In the genomic region with DNA sequence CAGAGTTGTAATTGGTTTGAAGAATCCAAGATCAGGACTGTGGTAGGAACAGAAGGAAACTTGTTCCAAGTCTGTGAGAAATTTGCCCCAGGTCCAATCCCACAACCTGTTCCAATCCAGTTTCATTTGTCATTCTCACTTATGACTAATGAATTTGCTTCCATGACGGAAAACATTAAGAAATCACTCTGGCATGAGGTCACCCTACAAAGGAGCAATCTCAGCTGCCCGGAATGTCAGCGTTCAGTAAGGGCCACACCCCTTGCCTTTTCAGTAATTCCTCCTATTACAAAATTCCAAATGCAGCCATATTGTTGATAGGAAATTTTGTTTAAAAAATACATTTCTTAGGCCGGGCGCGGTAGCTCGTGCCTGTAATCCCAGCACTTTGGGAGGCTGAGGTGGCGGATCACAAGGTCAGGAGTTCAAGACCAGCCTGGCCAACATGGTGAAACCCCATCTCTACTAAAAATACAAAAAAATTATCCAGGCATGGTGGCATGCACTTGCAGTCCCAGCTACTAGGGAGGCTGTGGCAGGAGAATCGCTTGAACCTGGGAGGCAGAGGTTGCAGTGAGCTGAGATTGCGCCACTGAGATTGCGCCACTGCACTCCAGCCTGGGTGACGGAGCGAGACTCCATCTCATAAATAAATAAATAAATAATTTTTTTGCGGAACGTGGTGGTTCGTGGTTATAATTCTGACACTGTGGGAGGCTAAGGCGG, we compare ENCODE assay signal across 8 cellular contexts. TPM values are rescaled to one million over a fixed set of nuclear protein-coding genes. Genes with fewer than 3 reads are reported as not detected.
DNase-seq lines count a peak whose midpoint lies in the region; ATAC-seq and TF ChIP-seq lines count a peak whose summit lies in the region.
"Not testable (repeated sequence)": the region's sequence is repeated elsewhere in the genome, so short reads cannot be mapped to it uniquely, and the experiment has no call there.

No MANE protein-coding gene starts in this region.

- TF ChIP-seq POLR2A in lower leg skin (IDR thresholded peaks at IDR 0.05), result not testable (repeated sequence)

- not testable (repeated sequence) for H3K9me3 ChIP-seq in aorta (ENCODE audit: control insufficient read depth, low read length)

- TF ChIP-seq RAD21 in Ishikawa (IDR thresholded peaks at IDR 0.05; ENCODE audit: low read depth), result not testable (repeated sequence)

- H3K27me3 ChIP-seq in foreskin keratinocyte; aorta (ENCODE audit: control insufficient read depth in 1 of 2, insufficient read depth in 2 of 2, low read length in 1 of 2): not testable (repeated sequence)

- peak; percentile 86 for ATAC-seq in foreskin keratinocyte
- ATAC-seq in aorta (ENCODE audit: low FRiP score), result peak; percentile 76

- not testable (repeated sequence) for TF ChIP-seq CTCF in cardiac fibroblast (IDR thresholded peaks at IDR 0.05; ENCODE audit: low read depth, low read length); foreskin keratinocyte (conservative IDR thresholded peaks at IDR 0.05); lower leg skin (IDR thresholded peaks at IDR 0.05)

- H3K4me3 ChIP-seq in cardiac fibroblast (replicated peaks in 1 of 2; ENCODE audit: low read depth in 2 of 2, low read length in 2 of 2); lower leg skin (ENCODE audit: low read depth, poor library complexity, severe bottlenecking); aorta (ENCODE audit: low read length in 2 of 2): not testable (repeated sequence)

- WGBS in lower leg skin, 2 donors, result 69 to 71% methylated on average over 17 of the region's 17 CpGs
- WGBS in aorta, 2 donors, result 63 to 69% methylated on average over 17 of the region's 17 CpGs

- DNase-seq in EH (ENCODE audit: low read depth) (peak; percentile 97), SK-MEL-5 (ENCODE audit: low read depth, low spot score) (peak; percentile 98), cardiac fibroblast (ENCODE audit: low read depth in 2 of 2) (peak; percentile 96 to 99), foreskin keratinocyte (peak; percentile 97 to 99), lower leg skin (ENCODE audit: low spot score in 2 of 2) (peak; percentile 83 to 86), renal cortical epithelial cell (ENCODE audit: low read depth) (peak; percentile 99), aorta (peak; percentile 58 to 73)

- peak; percentile 64; the same call in 1 of the 2 replicates for TF ChIP-seq EP300 in Ishikawa (IDR thresholded peaks at IDR 0.05; ENCODE audit: borderline replicate concordance)

- not testable (repeated sequence) for H3K4me1 ChIP-seq in foreskin keratinocyte; aorta (ENCODE audit: control insufficient read depth in 1 of 2, insufficient read depth in 2 of 2, low read length in 2 of 2)

- H3K36me3 ChIP-seq in aorta (ENCODE audit: control insufficient read depth in 1 of 2, insufficient read depth in 2 of 2, low read length in 1 of 2), result not testable (repeated sequence)

- in situ Hi-C loops in SK-MEL-5 (cut with HindIII; ENCODE audit: low pct_unique_long_range_greater_than_20kb, low sequenced_read_pairs), result not testable (repeated sequence)

- intact Hi-C loops in lower leg skin (cut with DNase I; ENCODE audit: low total_unique reads); aorta (cut with DNase I): not testable (repeated sequence)

- H3K27ac ChIP-seq in foreskin keratinocyte, result peak overlapping the region; percentile 97
- not testable (repeated sequence) for H3K27ac ChIP-seq in aorta (ENCODE audit: low read depth in 1 of 2, low read length in 2 of 2)

TF ChIP-seq in Ishikawa, 13 proteins besides CTCF, POLR2A, EP300 and RAD21:
- TF ChIP-seq CREB1 (IDR thresholded peaks at IDR 0.05; ENCODE audit: low read depth) (peak; percentile 86), TEAD4 (IDR thresholded peaks at IDR 0.05) (peak; percentile 91), NFIC (IDR thresholded peaks at IDR 0.05) (peak; percentile 39; the same call in 1 of the 2 replicates), TCF12 (IDR thresholded peaks at IDR 0.05; ENCODE audit: low read depth) (peak; percentile 68), CEBPB (IDR thresholded peaks at IDR 0.05) (peak; percentile 66)
- TF ChIP-seq, protein P1, sequence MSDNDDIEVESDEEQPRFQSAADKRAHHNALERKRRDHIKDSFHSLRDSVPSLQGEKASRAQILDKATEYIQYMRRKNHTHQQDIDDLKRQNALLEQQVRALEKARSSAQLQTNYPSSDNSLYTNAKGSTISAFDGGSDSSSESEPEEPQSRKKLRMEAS (IDR thresholded peaks at IDR 0.05), result 0 out of 2 replicates have a peak, but pooled peaks have one; percentile 11
TF ChIP-seq in Ishikawa: peak in this region for 6; not testable (repeated sequence) for 7.

RNA-seq across cellular contexts. Expression of a gene that starts 36.3 kb away (rescaled TPM):
- 23.8 and 25.4 TPM in 2 replicates for total RNA-seq in SK-MEL-5 (2014; rRNA removed; shearing (Covaris generic))
- polyA plus RNA-seq in SK-MEL-5 (2015; cell fraction: cytosol; rRNA removed), result 19.6 and 22.4 TPM in 2 replicates
- polyA plus RNA-seq in SK-MEL-5 (2015; cell fraction: nucleus; rRNA removed), result 96.5 and 123 TPM in 2 replicates
- total RNA-seq in foreskin keratinocyte, result 19.3 and 20.7 TPM in 2 replicates
- 11.3 and 12.1 TPM in 2 replicates for polyA plus RNA-seq in foreskin keratinocyte
- total RNA-seq in lower leg skin, result 10 to 100 TPM; 22.7 to 27.1 (median 25.3) TPM
- total RNA-seq in renal cortical epithelial cell, result 16.5 and 27.2 TPM in 2 replicates
- 10 to 100 TPM; 25.0 to 30.1 TPM for total RNA-seq in aorta
- 10 to 100 TPM in 1 of 2 donors, 1 to 10 TPM in 1; 9.6 to 20.3 TPM for polyA plus RNA-seq in aorta

RNA-seq across cellular contexts. Expression of a gene that starts 42.0 kb away (rescaled TPM):
- 70.3 and 84.2 TPM in 2 replicates for total RNA-seq in SK-MEL-5 (2014; rRNA removed; shearing (Covaris generic))
- polyA plus RNA-seq in SK-MEL-5 (2015; cell fraction: cytosol; rRNA removed), result 62.9 and 88.6 TPM in 2 replicates
- 87.6 and 88.7 TPM in 2 replicates for polyA plus RNA-seq in SK-MEL-5 (2015; cell fraction: nucleus; rRNA removed)
- 31.5 and 34.4 TPM in 2 replicates for total RNA-seq in foreskin keratinocyte
- 6.6 and 6.8 TPM in 2 replicates for polyA plus RNA-seq in foreskin keratinocyte
- total RNA-seq in lower leg skin, result 100 to 1,000 TPM; 118 to 164 (median 133) TPM
- total RNA-seq in renal cortical epithelial cell, result 38.6 and 76.7 TPM in 2 replicates
- 100 to 1,000 TPM; 125 to 182 TPM for total RNA-seq in aorta
- 10 to 100 TPM; 33.2 to 37.2 TPM for polyA plus RNA-seq in aorta
